In the genomic region with DNA sequence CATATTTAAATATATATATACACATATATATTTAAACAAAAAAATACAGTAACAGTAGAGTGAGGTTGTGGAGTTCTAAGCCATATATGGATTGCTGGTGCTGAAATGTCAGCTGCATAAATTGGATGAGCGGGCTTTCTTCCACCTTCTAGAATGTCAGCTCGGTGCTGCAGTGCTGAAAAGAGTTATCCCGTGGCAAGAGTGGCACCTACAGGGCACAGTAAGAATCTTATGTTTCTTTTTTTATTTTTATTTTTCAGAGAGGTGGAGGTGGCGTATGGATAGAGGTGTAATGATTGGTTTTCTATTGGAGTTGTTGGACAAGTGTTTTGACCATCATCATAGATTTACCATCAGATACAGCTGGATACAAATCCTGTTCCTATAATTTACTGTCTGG, we compare ENCODE assay signal across 8 cellular contexts.
DNase-seq lines count a peak whose midpoint lies in the region; ATAC-seq and TF ChIP-seq lines count a peak whose summit lies in the region.

No MANE protein-coding gene starts in this region.

- no peaks in the 10 kb centered on the region for H3K4me1 ChIP-seq in Peyer's patch

- H3K36me3 ChIP-seq in Peyer's patch: no peaks in the 10 kb centered on the region

- H3K27ac ChIP-seq in Peyer's patch: no peak overlapping the region

- no peaks in the 10 kb centered on the region for H3K9me3 ChIP-seq in Peyer's patch

- no peak for ATAC-seq in HG02938 (IDR thresholded peaks at IDR 0.05; ENCODE audit: unreplicated experiment)
- no peak for ATAC-seq in GM18520 (IDR thresholded peaks at IDR 0.05; ENCODE audit: unreplicated experiment)

- H3K4me3 ChIP-seq in Peyer's patch: no peak overlapping the region

- TF ChIP-seq POLR2A in Peyer's patch (IDR thresholded peaks at IDR 0.05) (no peak), erythroblast (IDR thresholded peaks at IDR 0.05; ENCODE audit: low read length) (no peak)

- TF ChIP-seq CTCF in Peyer's patch (IDR thresholded peaks at IDR 0.05): peak in 5 of 6 experiments; percentile 42 to 81 (median 76)

- peak; percentile 7 for DNase-seq in GM04503 (ENCODE audit: low read depth)
- peak; percentile 73 for DNase-seq in LHCN-M2 (ENCODE audit: low read depth)
- DNase-seq in Peyer's patch: peak; percentile 23 to 64 (median 49)
- DNase-seq in erythroblast (lab: John Stamatoyannopoulos, UW): peak; percentile 30 to 56
- DNase-seq in myocyte (ENCODE audit: low read depth): peak; percentile 82
- no peak for DNase-seq in stimulated activated CD4-positive, alpha-beta T cell treated with anti-CD3 and anti-CD28 coated beads, Interleukin-4, amount 100 ng/mL, for 4 hours

- no peaks in the 10 kb centered on the region for H3K27me3 ChIP-seq in Peyer's patch

Comparison
In these comparisons a context has a peak if more than half of its experiments do, and no peak if none do; other contexts are left out.
1. DNase-seq: peak in GM04503 (single experiment), LHCN-M2 (single experiment), Peyer's patch (3 of 3), erythroblast (2 of 2) and myocyte (single experiment); none in stimulated activated CD4-positive, alpha-beta T cell treated with anti-CD3 and anti-CD28 coated beads, Interleukin-4, amount 100 ng/mL, for 4 hours (0 of 2).